In the genomic region with DNA sequence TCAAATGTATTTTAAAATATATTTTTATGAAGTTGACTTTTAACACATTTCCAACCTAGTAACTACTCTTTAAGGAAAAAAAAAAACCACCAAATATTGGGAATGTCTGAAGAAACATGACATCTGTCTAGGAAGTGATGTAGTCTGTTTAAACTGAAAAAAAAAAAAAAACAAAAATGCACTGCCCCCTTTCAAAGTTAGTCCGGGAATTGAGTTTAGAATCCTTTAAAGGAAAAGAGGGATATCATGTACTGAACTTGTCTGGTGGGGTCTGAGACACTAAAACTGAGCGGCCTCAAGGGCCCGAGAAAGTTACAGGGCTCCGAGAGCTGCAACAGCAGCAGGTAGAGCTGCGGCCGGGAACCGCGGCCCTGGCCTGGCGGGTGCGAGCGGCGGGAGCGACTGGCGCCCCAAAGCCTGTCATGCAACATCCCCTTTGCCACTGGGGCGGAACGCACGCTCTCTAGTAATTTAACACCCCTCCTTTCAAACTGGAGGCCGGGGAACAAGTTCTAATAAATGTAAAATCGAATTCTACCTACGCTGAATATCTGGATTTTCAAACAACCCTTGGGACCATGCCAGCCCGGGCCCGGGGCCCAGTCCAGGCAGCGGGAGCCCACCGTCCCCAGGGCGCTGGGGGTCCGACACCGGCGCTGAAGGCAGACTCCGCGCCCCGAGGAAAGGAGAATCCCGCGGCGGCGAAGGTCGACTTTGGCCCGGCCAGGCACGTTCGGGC, we compare ENCODE assay signal across 8 cellular contexts. TPM values are rescaled to one million over a fixed set of nuclear protein-coding genes. Genes with fewer than 3 reads are reported as not detected.
DNase-seq lines count a peak whose midpoint lies in the region; ATAC-seq, FAIRE-seq and TF ChIP-seq lines count a peak whose summit lies in the region.

No MANE protein-coding gene starts in this region.

- H3K9me3 Mint-ChIP-seq in stimulated activated naive CD8-positive, alpha-beta T cell treated with anti-CD3 and anti-CD28 coated beads, Interleukin-15, Interleukin-2, amounts not matched to agents 100 ng/mL and 50 ng/mL, for 24 hours = peaks cover 6% of the 10 kb centered on the region

- peak overlapping the region; percentile 93 for H3K4me2 ChIP-seq in A549

- H3K4me1 ChIP-seq in A549 (peaks cover 45% of the 10 kb centered on the region), esophagus muscularis mucosa (peaks cover 46 to 63% (median 58%) of the 10 kb centered on the region in 4 donors), muscle layer of duodenum (ENCODE audit: control insufficient read depth in 1 of 2, insufficient read depth in 2 of 2, low read length in 2 of 2) (peaks cover 0 to 28% of the 10 kb centered on the region in 2 donors)

- peak overlapping the region; percentile 67 for H3K4me3 ChIP-seq in A549
- peak overlapping the region; percentile 88 to 97 (median 94) for H3K4me3 ChIP-seq in esophagus muscularis mucosa
- peak overlapping the region; percentile 78 to 89 for H3K4me3 ChIP-seq in muscle layer of duodenum (ENCODE audit: low read depth in 1 of 2, low read length in 2 of 2)

- DNase-seq in A549 (ENCODE audit: low read depth in 1 of 2, low spot score in 1 of 2) (peak in 1 of 2 experiments; percentile 65), NCI-H510A treated with DMSO at 0.1 percent for 48 hours (lab: John Stamatoyannopoulos, UW) (peak; percentile 42), activated T-cell treated with anti-CD3 and anti-CD28 coated beads for 24 hours (ENCODE audit: low read depth) (peak; percentile 28), esophagus muscularis mucosa (ENCODE audit: extremely low spot score) (no peak)

- no peak for FAIRE-seq in A549 (lab: Jason Lieb, UNC)

- H3K36me3 Mint-ChIP-seq in stimulated activated naive CD8-positive, alpha-beta T cell treated with anti-CD3 and anti-CD28 coated beads, Interleukin-15, Interleukin-2, amounts not matched to agents 100 ng/mL and 50 ng/mL, for 24 hours (ENCODE audit: low read depth) = peaks cover 9% of the 10 kb centered on the region

- no peaks in the 10 kb centered on the region for H3K27me3 Mint-ChIP-seq in stimulated activated naive CD8-positive, alpha-beta T cell treated with anti-CD3 and anti-CD28 coated beads, Interleukin-15, Interleukin-2, amounts not matched to agents 100 ng/mL and 50 ng/mL, for 24 hours

- no peak for TF ChIP-seq POLR2A in A549 (IDR thresholded peaks at IDR 0.05; ENCODE audit: low read length)
- TF ChIP-seq POLR2A in esophagus muscularis mucosa (IDR thresholded peaks at IDR 0.05; ENCODE audit: low read depth) = no peak

- POLR2A ChIA-PET in A549 (lab: Yijun Ruan, JAX) = interaction anchor here (0.6 to 4.0 kb wide), 4 partner anchors 11 to 67 kb away, joined by 3 to 28 read pairs (median 10); no protein-coding TSS in a partner anchor

- H3K4me1 Mint-ChIP-seq in stimulated activated naive CD8-positive, alpha-beta T cell treated with anti-CD3 and anti-CD28 coated beads, Interleukin-15, Interleukin-2, amounts not matched to agents 100 ng/mL and 50 ng/mL, for 24 hours (ENCODE audit: low read depth) = peaks cover 47% of the 10 kb centered on the region

- H3K36me3 ChIP-seq in esophagus muscularis mucosa (no peaks in the 10 kb centered on the region), muscle layer of duodenum (ENCODE audit: control insufficient read depth in 1 of 2, insufficient read depth in 2 of 2, low read length in 2 of 2) (no peaks in the 10 kb centered on the region)

- TF ChIP-seq CTCF in A549 (IDR thresholded peaks at IDR 0.05) = no peak
- TF ChIP-seq CTCF in esophagus muscularis mucosa (IDR thresholded peaks at IDR 0.05) = no peak

- TF ChIP-seq EP300 in A549 (IDR thresholded peaks at IDR 0.05) (no peak), esophagus muscularis mucosa (IDR thresholded peaks at IDR 0.05) (no peak)

- ATAC-seq in A549 (peak; percentile 59 to 60), GM18858 (IDR thresholded peaks at IDR 0.05; ENCODE audit: unreplicated experiment) (peak; percentile 37), HG03060 (IDR thresholded peaks at IDR 0.05; ENCODE audit: low read depth, unreplicated experiment) (peak; percentile 48)

- WGBS in A549 (ENCODE audit: missing lambda C conversion rate) = 2% methylated on average over 17 of the region's 39 CpGs
- 0% methylated on average over 8 of the region's 39 CpGs for WGBS in esophagus muscularis mucosa

- TF ChIP-seq RAD21 in A549 (conservative IDR thresholded peaks at IDR 0.05 in 1 of 2, IDR thresholded peaks at IDR 0.05 in 1 of 2) = no peak

- peak overlapping the region; percentile 92 for H3K27ac Mint-ChIP-seq in stimulated activated naive CD8-positive, alpha-beta T cell treated with anti-CD3 and anti-CD28 coated beads, Interleukin-15, Interleukin-2, amounts not matched to agents 100 ng/mL and 50 ng/mL, for 24 hours

- peak overlapping the region; percentile 96 to 100 for H3K27ac ChIP-seq in A549
- H3K27ac ChIP-seq in esophagus muscularis mucosa (replicated peaks in 1 of 4) = peak overlapping the region; percentile 96 to 99 (median 98)
- peak overlapping the region; percentile 79 for H3K27ac ChIP-seq in muscle layer of duodenum (ENCODE audit: low read length)

- intact Hi-C loops in esophagus muscularis mucosa (cut with DNase I) = loop anchor here (2.0 to 5.0 kb wide), 2 partner anchors 82 to 133 kb away; a partner anchor contains a TSS

- H3K4me3 Mint-ChIP-seq in stimulated activated naive CD8-positive, alpha-beta T cell treated with anti-CD3 and anti-CD28 coated beads, Interleukin-15, Interleukin-2, amounts not matched to agents 100 ng/mL and 50 ng/mL, for 24 hours = peak overlapping the region; percentile 94

- H3K9me3 ChIP-seq in A549 (peaks cover 4% of the 10 kb centered on the region; the same call in 2 of the 3 replicates), esophagus muscularis mucosa (no peaks in the 10 kb centered on the region), muscle layer of duodenum (ENCODE audit: control insufficient read depth in 1 of 2, low read length in 2 of 2) (no peaks in the 10 kb centered on the region)

- H3K27me3 ChIP-seq in esophagus muscularis mucosa (no peaks in the 10 kb centered on the region), muscle layer of duodenum (ENCODE audit: low read depth, low read length) (no peaks in the 10 kb centered on the region)

- CTCF ChIA-PET in A549 (lab: Yijun Ruan, JAX) = interaction anchor here (0.6 to 1.7 kb wide), 3 partner anchors 68 to 122 kb away, joined by 3 to 5 read pairs (median 3); no protein-coding TSS in a partner anchor

TF ChIP-seq in A549, 52 proteins besides CTCF, POLR2A, EP300 and RAD21:
- TF ChIP-seq POLR2AphosphoS2 (conservative IDR thresholded peaks at IDR 0.05; ENCODE audit: low read length) (no peak), CHD2 (IDR thresholded peaks at IDR 0.05; ENCODE audit: low read length, partially characterized antibody) (no peak), RCOR1 (IDR thresholded peaks at IDR 0.05; ENCODE audit: low read depth, low read length) (no peak)
- TF ChIP-seq, protein P1, sequence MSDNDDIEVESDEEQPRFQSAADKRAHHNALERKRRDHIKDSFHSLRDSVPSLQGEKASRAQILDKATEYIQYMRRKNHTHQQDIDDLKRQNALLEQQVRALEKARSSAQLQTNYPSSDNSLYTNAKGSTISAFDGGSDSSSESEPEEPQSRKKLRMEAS (IDR thresholded peaks at IDR 0.05) = peak; percentile 46; the same call in 1 of the 2 replicates

RNA-seq across cellular contexts. Expression of a gene that starts 0.8 kb away (rescaled TPM):
- polyA plus RNA-seq in A549 (2011; rRNA removed) (171 and 183 TPM in 2 replicates), A549 (2017; fragmentation: RNase III; extraction: RNeasy Plus Mini Kit Qiagen cat#74134 plus additional on column Dnase treatment) (127 to 158 TPM (median 149 TPM) in 3 replicates)
- polyA plus RNA-seq in A549 (2012; cell fraction: cytosol; rRNA removed) = 34.4 and 47.4 TPM in 2 replicates
- polyA plus RNA-seq in A549 (2012; cell fraction: nucleus; rRNA removed) = 18.4 and 25.5 TPM in 2 replicates
- 70.7 and 74.9 TPM in 2 replicates for polyA minus RNA-seq in A549 (2011; rRNA and poly(A)+ RNA removed)
- 100 to 1,000 TPM in 1 of 4 donors, 10 to 100 TPM in 3; 86.6 to 105 (median 90.4) TPM for total RNA-seq in esophagus muscularis mucosa
